Comparison of ENCODE assay signal across 14 cellular contexts in genomic region chr12:54004841-54005530, GRCh38. TPM values are rescaled to one million over a fixed set of nuclear protein-coding genes. Genes with fewer than 3 reads are reported as not detected.
A peak's percentile ranks its signal among the peaks of the same experiment; 100 is the strongest.
DNase-seq lines count a peak whose midpoint lies in the region; ATAC-seq and TF ChIP-seq lines count a peak whose summit lies in the region.
"Had no signal": no experiment of that assay in that cellular context is flagged by ENCODE, and none has a peak within 500 bp of the region (broad histone marks: within the 10 kb centered on the region; RNA-seq: fewer than 3 reads in every experiment).

No MANE protein-coding gene starts in this region.

- no peak overlapping the region for H4K91ac ChIP-seq in H9 (ENCODE audit: insufficient read length, low read depth, low read length)

- H2AK5ac ChIP-seq in H9 (ENCODE audit: insufficient read length, low read length) = no peak overlapping the region

- no peaks in the 10 kb centered on the region for H3K9me2 ChIP-seq in neural cell (ENCODE audit: insufficient read depth, low read length)

- no peak overlapping the region for H2AFZ ChIP-seq in H9 (ENCODE audit: low read length)
- no peak overlapping the region for H2AFZ ChIP-seq in neural cell (ENCODE audit: low read depth, low read length)

- no peak overlapping the region for H3T11ph ChIP-seq in H9 (ENCODE audit: low read length)

- H3K27me3 ChIP-seq in H9 (ENCODE audit: insufficient read depth, low read length) (peaks cover 96% of the 10 kb centered on the region), endodermal cell (ENCODE audit: control insufficient read depth, insufficient read depth, low read length, poor library complexity, severe bottlenecking) (peaks cover 99% of the 10 kb centered on the region), neural cell (ENCODE audit: insufficient read depth, low read depth, low read length) (peaks cover 99% of the 10 kb centered on the region), MG63 (no peaks in the 10 kb centered on the region)

- H2BK12ac ChIP-seq in H9 (ENCODE audit: insufficient read length, low read depth, low read length) = no peak overlapping the region

- H3K27ac Mint-ChIP-seq in H9 = no peak overlapping the region
- H3K27ac Mint-ChIP-seq in endodermal cell = no peak overlapping the region

- H4K8ac ChIP-seq in H9 (replicated peaks; ENCODE audit: insufficient read length, low read depth, low read length) = no peak overlapping the region

- no peak for TF ChIP-seq EP300 in neural cell (conservative IDR thresholded peaks at IDR 0.05; ENCODE audit: poor library complexity, severe bottlenecking)

- H2BK20ac ChIP-seq in H9 (ENCODE audit: low read depth, low read length, poor library complexity, severe bottlenecking) = no peak overlapping the region

- H4K20me1 ChIP-seq in H9 (ENCODE audit: control insufficient read depth, insufficient read depth, insufficient read length) (no peaks in the 10 kb centered on the region), neural cell (ENCODE audit: insufficient read depth) (no peaks in the 10 kb centered on the region)

- no peak overlapping the region for H3K4me3 Mint-ChIP-seq in H9
- H3K4me3 Mint-ChIP-seq in endodermal cell = no peak overlapping the region

- no peak overlapping the region for H3K23ac ChIP-seq in H9 (ENCODE audit: insufficient read length, low read depth, low read length)

- WGBS in H9 (ENCODE audit: extremely low coverage, insufficient read length, low lambda C conversion rate) = no CpG with 5 or more reads among the region's 31 CpGs
- WGBS in endodermal cell (ENCODE audit: insufficient coverage in 1 of 2, insufficient read length in 1 of 2), 2 experiments = 16 to 53% methylated on average over 5 to 30 of the region's 31 CpGs

- H3K4ac ChIP-seq in H9 (ENCODE audit: low read depth, low read length) = no peak overlapping the region

- H3K36me3 Mint-ChIP-seq in H9 (ENCODE audit: insufficient read depth in 1 of 3, low read depth in 3 of 3) = no peaks in the 10 kb centered on the region
- no peaks in the 10 kb centered on the region for H3K36me3 Mint-ChIP-seq in endodermal cell (ENCODE audit: low read depth)

- H3K9ac ChIP-seq in H9 (ENCODE audit: extremely low read depth, insufficient read length, low read length) = no peak overlapping the region
- H3K9ac ChIP-seq in endodermal cell (ENCODE audit: extremely low read depth, low read length, poor library complexity, severe bottlenecking) = no peak overlapping the region
- H3K9ac ChIP-seq in neural cell (ENCODE audit: low read length) = no peak overlapping the region

- H3K79me1 ChIP-seq in H9 (ENCODE audit: insufficient read depth, low read depth, low read length, poor library complexity, severe bottlenecking) = no peaks in the 10 kb centered on the region

- no peak overlapping the region for H3K14ac ChIP-seq in H9 (ENCODE audit: insufficient read depth, low read length)

- DNase-seq in AG10803 (ENCODE audit: low read depth) (peak; percentile 74), H9 (peak; percentile 73), endodermal cell (peak; percentile 81), NCI-H524 treated with DMSO at 0.1 percent for 48 hours (lab: John Stamatoyannopoulos, UW) (no peak), MG63 (no peak), SKM-1 treated with dmso at 0.1 percent for 144 hours (lab: John Stamatoyannopoulos, UW; ENCODE audit: unreplicated experiment) (no peak)
- DNase-seq: activated CD8-positive, alpha-beta memory T cell treated with anti-CD3 and anti-CD28 coated beads for 24 hours; activated naive CD4-positive, alpha-beta T cell treated with Interleukin-2 at 50 U/mL for 16 hours; erythroblast; retina; stomach had no signal

- H2BK15ac ChIP-seq in H9 (ENCODE audit: low read depth, low read length) = no peak overlapping the region

- no peak; the same call in 1 of the 2 replicates for TF ChIP-seq CTCF in AG10803 (conservative IDR thresholded peaks at IDR 0.05; ENCODE audit: low read length)
- no peak for TF ChIP-seq CTCF in H9 (conservative IDR thresholded peaks at IDR 0.05)
- no peak for TF ChIP-seq CTCF in endodermal cell (conservative IDR thresholded peaks at IDR 0.05)
- no peak for TF ChIP-seq CTCF in neural cell (IDR thresholded peaks at IDR 0.05; ENCODE audit: poor library complexity, severe bottlenecking)

- no peaks in the 10 kb centered on the region for H3K23me2 ChIP-seq in H9 (ENCODE audit: insufficient read length, low read depth, low read length, poor library complexity, severe bottlenecking)

- ATAC-seq in GM21423 (IDR thresholded peaks at IDR 0.05; ENCODE audit: unreplicated experiment) = no peak

- H3K9me3 Mint-ChIP-seq in H9 (peaks cover 4 to 6% of the 10 kb centered on the region in 2 experiments; a peak in 3 of 5 replicates), endodermal cell (no peaks in the 10 kb centered on the region)

- H2BK5ac ChIP-seq in H9 (ENCODE audit: insufficient read length, low read length) = no peak overlapping the region

- H3K27me3 Mint-ChIP-seq in H9 (ENCODE audit: low read depth) (peaks cover 100% of the 10 kb centered on the region), endodermal cell (ENCODE audit: insufficient read depth) (peaks cover 99% of the 10 kb centered on the region)

- H3K4me2 ChIP-seq in H9 (ENCODE audit: insufficient read depth, insufficient read length, low read length) (no peak overlapping the region), neural cell (ENCODE audit: low read length) (no peak overlapping the region)

- H3F3A ChIP-seq in neural cell (ENCODE audit: insufficient read depth, low read length, poor library complexity, severe bottlenecking) = no peaks in the 10 kb centered on the region

- no peak overlapping the region for H4K5ac ChIP-seq in H9 (ENCODE audit: insufficient read length, low read depth, low read length)

- H3K27ac ChIP-seq in H9 (ENCODE audit: insufficient read length, low read depth, low read length) (no peak overlapping the region), endodermal cell (ENCODE audit: low read depth, low read length) (no peak overlapping the region), neural cell (ENCODE audit: low read length) (no peak overlapping the region)
- H3K27ac ChIP-seq: stomach had no signal

- H3K56ac ChIP-seq in H9 (ENCODE audit: insufficient read length, low read depth, low read length) = no peak overlapping the region

- no peak overlapping the region for H3K18ac ChIP-seq in H9 (ENCODE audit: insufficient read length, low read depth, low read length)

- H3K36me3 ChIP-seq in endodermal cell (ENCODE audit: control insufficient read depth, insufficient read depth, low read length) = no peaks in the 10 kb centered on the region
- H3K36me3 ChIP-seq in neural cell (ENCODE audit: insufficient read depth, low read length) = no peaks in the 10 kb centered on the region
- H3K36me3 ChIP-seq in MG63 = peaks cover 15% of the 10 kb centered on the region
- H3K36me3 ChIP-seq: stomach had no signal

- H3K79me2 ChIP-seq in H9 (ENCODE audit: insufficient read depth, low read length) (no peaks in the 10 kb centered on the region), neural cell (replicated peaks; ENCODE audit: insufficient read depth, low read length) (no peaks in the 10 kb centered on the region)

- H3K4me1 ChIP-seq in H9 (ENCODE audit: insufficient read depth, low read length) (no peaks in the 10 kb centered on the region), endodermal cell (ENCODE audit: control insufficient read depth, insufficient read depth, low read length) (no peaks in the 10 kb centered on the region)

- H3K4me3 ChIP-seq in AG10803 (ENCODE audit: low read length) (peak overlapping the region; percentile 98), endodermal cell (ENCODE audit: low read length) (no peak overlapping the region), neural cell (ENCODE audit: low read length) (no peak overlapping the region), MG63 (no peak overlapping the region)
- H3K4me3 ChIP-seq: mucosa of descending colon, stomach had no signal

- no peak overlapping the region for H2BK120ac ChIP-seq in H9 (ENCODE audit: low read depth, low read length, poor library complexity, severe bottlenecking)

- H3K4me1 Mint-ChIP-seq in H9 (peaks cover 7 to 21% of the 10 kb centered on the region in 2 experiments), endodermal cell (peaks cover 3% of the 10 kb centered on the region)

- H3K9me3 ChIP-seq in H9 (ENCODE audit: control insufficient read depth, low read depth, low read length) (no peaks in the 10 kb centered on the region), endodermal cell (ENCODE audit: control insufficient read depth, low read length) (no peaks in the 10 kb centered on the region), neural cell (ENCODE audit: low read length) (no peaks in the 10 kb centered on the region), MG63 (no peaks in the 10 kb centered on the region)
- H3K9me3 ChIP-seq: mucosa of descending colon, stomach had no signal

- TF ChIP-seq RAD21 in neural cell (conservative IDR thresholded peaks at IDR 0.05) = no peak

RNA-seq across cellular contexts. Expression of gene HOXC8, which starts 3.8 kb away (rescaled TPM):
- total RNA-seq in H9 (2021) (not detected in 2 replicates), endodermal cell (not detected)
- polyA plus RNA-seq in endodermal cell (2013, experiment 1 of 2) = 3.3 TPM
- polyA plus RNA-seq in endodermal cell (2013, experiment 2 of 2) = 1.6 TPM
- not detected in 2 replicates for polyA plus RNA-seq in neural cell
- not detected in 2 replicates for polyA minus RNA-seq in neural cell
- total RNA-seq in MG63 (2014; rRNA removed; shearing (Covaris generic); ENCODE audit: low replicate concordance) = 0.10 and 0.13 TPM in 2 replicates
- total RNA-seq: mucosa of descending colon, stomach had no signal

RNA-seq across cellular contexts. Expression of gene HOXC9, which starts 5.0 kb away (rescaled TPM):
- total RNA-seq in H9 (2021) (not detected in 2 replicates), endodermal cell (not detected)
- polyA plus RNA-seq in endodermal cell (2013, experiment 1 of 2) = 5.5 TPM
- polyA plus RNA-seq in endodermal cell (2013, experiment 2 of 2) = 6.4 TPM
- polyA plus RNA-seq in neural cell = not detected in 2 replicates
- not detected in 2 replicates for polyA minus RNA-seq in neural cell
- 1.9 and 7.9 TPM in 2 replicates for total RNA-seq in MG63 (2014; rRNA removed; shearing (Covaris generic); ENCODE audit: low replicate concordance)
- total RNA-seq: mucosa of descending colon, stomach had no signal

RNA-seq across cellular contexts. Expression of gene HOXC10, which starts 20.0 kb away (rescaled TPM):
- total RNA-seq in H9 (2021) (not detected in 2 replicates), endodermal cell (not detected)
- polyA plus RNA-seq in endodermal cell (2013, experiment 1 of 2) = 11.1 TPM
- 7.2 TPM for polyA plus RNA-seq in endodermal cell (2013, experiment 2 of 2)
- not detected in 2 replicates for polyA plus RNA-seq in neural cell
- polyA minus RNA-seq in neural cell = not detected in 2 replicates
- total RNA-seq in MG63 (2014; rRNA removed; shearing (Covaris generic); ENCODE audit: low replicate concordance) = 19.8 and 27.4 TPM in 2 replicates
- total RNA-seq: mucosa of descending colon, stomach had no signal
- polyA plus RNA-seq: stomach had no signal

RNA-seq across cellular contexts. Expression of gene HOXC6, which starts 23.3 kb away (rescaled TPM):
- total RNA-seq in H9 (2021) (not detected in 2 replicates), endodermal cell (not detected)
- polyA plus RNA-seq in endodermal cell (2013, experiment 1 of 2) = 16.8 TPM
- polyA plus RNA-seq in endodermal cell (2013, experiment 2 of 2) = 10.0 TPM
- polyA plus RNA-seq in neural cell = not detected in 2 replicates
- not detected in 2 replicates for polyA minus RNA-seq in neural cell
- 4.9 and 5.3 TPM in 2 replicates for total RNA-seq in MG63 (2014; rRNA removed; shearing (Covaris generic); ENCODE audit: low replicate concordance)

RNA-seq across cellular contexts. Expression of gene HOXC5, which starts 27.9 kb away (rescaled TPM):
- not detected in 2 replicates for total RNA-seq in H9 (2021)
- not detected for total RNA-seq in endodermal cell
- polyA plus RNA-seq in endodermal cell (2013, experiment 1 of 2) = 0.82 TPM
- polyA plus RNA-seq in endodermal cell (2013, experiment 2 of 2) = 1.7 TPM
- not detected in 2 replicates for polyA plus RNA-seq in neural cell
- polyA minus RNA-seq in neural cell = not detected in 2 replicates
- total RNA-seq in MG63 (2014; rRNA removed; shearing (Covaris generic); ENCODE audit: low replicate concordance) = not detected in 2 replicates
- total RNA-seq: mucosa of descending colon, stomach had no signal

Comparison
In these comparisons a context has a peak if more than half of its experiments do, and no peak if none do; other contexts are left out.
1. DNase-seq: peak in AG10803 (single experiment), H9 (single experiment) and endodermal cell (single experiment); none in NCI-H524 treated with DMSO at 0.1 percent for 48 hours (single experiment), MG63 (single experiment) and SKM-1 treated with dmso at 0.1 percent for 144 hours (single experiment).
2. RNA of gene HOXC10, which starts 20.0 kb away (total RNA-seq): 19.8 to 27.4 TPM in MG63; not detected in H9 and not detected in endodermal cell; every median in the first group is over 10 times any median in the second.